Comparison of ENCODE assay signal across 15 cellular contexts in the genomic region with DNA sequence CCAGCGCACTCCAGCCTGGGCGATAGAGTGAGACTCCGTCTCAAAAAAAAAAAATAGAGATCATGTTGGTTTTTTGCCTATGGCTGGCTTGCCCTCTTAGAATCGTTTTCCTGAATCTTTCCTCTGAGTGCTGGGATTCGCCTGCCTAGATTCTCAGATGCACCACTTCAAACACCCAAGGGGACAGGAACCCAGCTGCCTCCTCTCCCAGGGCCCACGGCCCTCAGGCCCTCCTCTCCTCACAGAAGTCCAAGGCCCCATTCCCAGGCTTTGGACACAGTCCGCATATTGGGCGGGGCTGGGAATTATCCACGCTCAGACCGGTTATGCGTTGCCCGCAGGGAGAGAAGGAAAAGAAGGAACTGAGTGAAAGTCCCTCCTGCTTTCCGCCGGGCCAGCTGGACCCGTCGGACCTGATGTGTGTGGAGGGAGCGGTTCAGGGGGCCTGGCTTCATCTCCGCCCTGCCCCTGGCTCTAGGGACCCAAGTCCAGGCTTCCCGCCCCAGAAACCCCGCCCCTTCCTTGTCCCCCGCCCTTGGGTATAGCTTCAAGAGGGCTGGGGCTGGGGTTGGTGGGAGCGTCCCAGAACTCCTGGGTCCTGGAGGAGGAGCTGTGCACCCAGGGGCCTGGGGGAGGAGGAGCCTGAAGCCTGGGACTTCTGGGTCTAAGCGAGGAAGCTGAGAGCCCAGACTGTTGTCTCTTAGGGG. TPM values are rescaled to one million over a fixed set of nuclear protein-coding genes. Genes with fewer than 3 reads are reported as not detected.
A peak's percentile ranks its signal among the peaks of the same experiment; 100 is the strongest.
DNase-seq lines count a peak whose midpoint lies in the region; ATAC-seq and TF ChIP-seq lines count a peak whose summit lies in the region.
"Had no signal": no experiment of that assay in that cellular context is flagged by ENCODE, and none has a peak within 500 bp of the region (broad histone marks: within the 10 kb centered on the region; RNA-seq: fewer than 3 reads in every experiment).

No MANE protein-coding gene starts in this region.

- TF ChIP-seq CTCF in Caco-2 (IDR thresholded peaks at IDR 0.05; ENCODE audit: insufficient read depth in 1 of 2, low read depth in 1 of 2, low read length in 1 of 2, severe bottlenecking in 1 of 2, unreplicated experiment in 1 of 2) (no peak), PC-9 (conservative IDR thresholded peaks at IDR 0.05) (no peak)

- peaks cover 26% of the 10 kb centered on the region for H3K36me3 Mint-ChIP-seq in Caco-2 (ENCODE audit: insufficient read depth, unreplicated experiment)
- H3K36me3 Mint-ChIP-seq in activated CD8-positive, alpha-beta memory T cell treated with anti-CD3 and anti-CD28 coated beads, Interleukin-2, amount 10 ng/mL, durations not matched to agents 7 days and 5 days, result no peaks in the 10 kb centered on the region

- H3K27ac Mint-ChIP-seq in Caco-2 (ENCODE audit: unreplicated experiment), result peak overlapping the region; percentile 80
- no peak overlapping the region for H3K27ac Mint-ChIP-seq in activated CD8-positive, alpha-beta memory T cell treated with anti-CD3 and anti-CD28 coated beads, Interleukin-2, amount 10 ng/mL, durations not matched to agents 7 days and 5 days

- peaks cover 7% of the 10 kb centered on the region for H3K9me3 Mint-ChIP-seq in Caco-2 (ENCODE audit: unreplicated experiment)
- no peaks in the 10 kb centered on the region for H3K9me3 Mint-ChIP-seq in activated CD8-positive, alpha-beta memory T cell treated with anti-CD3 and anti-CD28 coated beads, Interleukin-2, amount 10 ng/mL, durations not matched to agents 7 days and 5 days (ENCODE audit: low read depth)

- peak; percentile 79 to 92 for DNase-seq in Caco-2
- DNase-seq in PC-9, result peak in 1 of 2 experiments; percentile 16
- DNase-seq in iPS-NIHi11 (ENCODE audit: low spot score), result peak; percentile 40
- no peak for DNase-seq in activated CD8-positive, alpha-beta memory T cell treated with anti-CD3 and anti-CD28 coated beads, Interleukin-2, amount 10 ng/mL, durations not matched to agents 7 days and 5 days
- no peak for DNase-seq in NCI-H1436 treated with DMSO at 0.1 percent for 48 hours (lab: John Stamatoyannopoulos, UW)
- DNase-seq: activated CD4-positive, alpha-beta T cell treated with anti-CD3 and anti-CD28 coated beads, Interleukin-2, amount 50 U/mL, for 48 hours; activated gamma-delta T cell treated with Interleukin-2 at 50 U/mL for 16 hours; caudate nucleus; KG1; NCI-H2081 treated with DMSO at 0.1 percent for 48 hours; stimulated activated CD4-positive, alpha-beta T cell treated with anti-CD3 and anti-CD28 coated beads, Interleukin-12 subunit alpha, Interleukin-12 subunit beta, amount 100 ng/mL, for 4 hours; T-helper 2 cell had no signal

- peaks cover 32% of the 10 kb centered on the region for H3K4me1 Mint-ChIP-seq in Caco-2 (ENCODE audit: low read depth, unreplicated experiment)
- H3K4me1 Mint-ChIP-seq in activated CD8-positive, alpha-beta memory T cell treated with anti-CD3 and anti-CD28 coated beads, Interleukin-2, amount 10 ng/mL, durations not matched to agents 7 days and 5 days, result peaks cover 17% of the 10 kb centered on the region

- H3K4me3 ChIP-seq in Caco-2 (ENCODE audit: low read depth, low read length) (peak overlapping the region; percentile 24), PC-9 (0 out of 2 replicates have a peak overlapping the region, but pooled peaks have one; percentile 27)

- H3K9me3 ChIP-seq in Caco-2 (no peaks in the 10 kb centered on the region), PC-9 (ENCODE audit: insufficient read depth, low read depth) (no peaks in the 10 kb centered on the region)

- CTCF ChIA-PET in Caco-2 (lab: Charles Lee) (interaction anchor here (0.6 to 1.5 kb wide), 7 partner anchors 11 to 791 kb away, joined by 3 to 13 read pairs (median 8); partner anchors contain the start of gene LIN7B), PC-9 (lab: Charles Lee) (interaction anchor here (0.6 to 1.4 kb wide), 3 partner anchors 97 to 266 kb away, joined by 4 to 6 read pairs (median 4); partner anchors contain the start of genes GYS1 and RUVBL2)
- CTCF ChIA-PET in activated CD8-positive, alpha-beta memory T cell treated with anti-CD3 and anti-CD28 coated beads, Interleukin-2, amount 10 ng/mL, durations not matched to agents 7 days and 5 days (lab: Charles Lee), result interaction anchor here (1.8 kb wide), 1 partner anchor 11 kb away, joined by 9 read pairs; the partner anchor contains the start of gene LIN7B

- intact Hi-C loops in Caco-2 (cut with micrococcal nuclease; ENCODE audit: unreplicated experiment) (no loop called here), PC-9 (cut with micrococcal nuclease; ENCODE audit: unreplicated experiment) (no loop called here)

- H3K9me2 ChIP-seq in PC-9 (ENCODE audit: insufficient read depth), result no peaks in the 10 kb centered on the region

- no peaks in the 10 kb centered on the region for H3K79me2 ChIP-seq in PC-9 (ENCODE audit: low read depth)

- H3K4me1 ChIP-seq in Caco-2 (peaks cover 17% of the 10 kb centered on the region), PC-9 (replicated peaks; ENCODE audit: insufficient read depth) (peaks cover 18% of the 10 kb centered on the region)

- 0 out of 2 replicates have a peak overlapping the region, but pooled peaks have one; percentile 20 for H2AFZ ChIP-seq in PC-9

- peak overlapping the region; percentile 59 for H3K4me2 ChIP-seq in PC-9

- no peaks in the 10 kb centered on the region for H3K27me3 ChIP-seq in Caco-2 (replicated peaks; ENCODE audit: control insufficient read depth, insufficient read depth, low read length)
- H3K27me3 ChIP-seq in PC-9 (ENCODE audit: insufficient read depth, low read depth), result peaks cover 7% of the 10 kb centered on the region

- H3K27me3 Mint-ChIP-seq in Caco-2 (ENCODE audit: insufficient read depth, unreplicated experiment), result peaks cover 4% of the 10 kb centered on the region
- H3K27me3 Mint-ChIP-seq in activated CD8-positive, alpha-beta memory T cell treated with anti-CD3 and anti-CD28 coated beads, Interleukin-2, amount 10 ng/mL, durations not matched to agents 7 days and 5 days, result peaks cover 20% of the 10 kb centered on the region

- no peak overlapping the region for H3K27ac ChIP-seq in PC-9

- peaks cover 2% of the 10 kb centered on the region; the same call in 1 of the 2 replicates for H3K36me3 ChIP-seq in Caco-2 (ENCODE audit: control insufficient read depth, insufficient read depth, low read length)
- no peaks in the 10 kb centered on the region for H3K36me3 ChIP-seq in PC-9 (ENCODE audit: low read depth)

- H3F3A ChIP-seq in PC-9 (ENCODE audit: insufficient read depth, low read depth), result peaks cover 21% of the 10 kb centered on the region; the same call in 1 of the 2 replicates

- BruUV-seq in Caco-2 (replicated peaks; lab: Mats Ljungman, UMichigan) (no TSS peak), PC-9 (replicated peaks; lab: Mats Ljungman, UMichigan) (no TSS peak)

- ATAC-seq in HG02798 (IDR thresholded peaks at IDR 0.05; ENCODE audit: poor library complexity, unreplicated experiment), result no peak
- no peak for ATAC-seq in activated CD8-positive, alpha-beta memory T cell treated with anti-CD3 and anti-CD28 coated beads, Interleukin-2, amount 10 ng/mL, durations not matched to agents 7 days and 5 days

- H3K4me3 Mint-ChIP-seq in Caco-2 (ENCODE audit: unreplicated experiment), result peak overlapping the region; percentile 71
- no peak overlapping the region for H3K4me3 Mint-ChIP-seq in activated CD8-positive, alpha-beta memory T cell treated with anti-CD3 and anti-CD28 coated beads, Interleukin-2, amount 10 ng/mL, durations not matched to agents 7 days and 5 days

- peaks cover 3% of the 10 kb centered on the region; the same call in 1 of the 2 replicates for H4K20me1 ChIP-seq in PC-9 (ENCODE audit: insufficient read depth)

- POLR2A ChIA-PET in Caco-2 (lab: Charles Lee) (interaction anchor here (0.5 to 0.7 kb wide), 5 partner anchors 9 to 737 kb away, joined by 3 to 4 read pairs (median 3); partner anchors contain the start of gene LIN7B), PC-9 (lab: Charles Lee; ENCODE audit: unreplicated experiment) (interaction anchor here (0.6 kb wide), 1 partner anchor 40 kb away, joined by 4 read pairs; no protein-coding TSS in a partner anchor)

RNA-seq across cellular contexts. Expression of gene PPFIA3, which starts 5.8 kb away (rescaled TPM):
- total RNA-seq in Caco-2 (2022) (11.8 and 12.7 TPM in 2 replicates), PC-9 (2021) (8.3 and 10.1 TPM in 2 replicates)
- 1 to 10 TPM; 1.7 to 3.6 TPM for total RNA-seq in activated CD8-positive, alpha-beta memory T cell treated with anti-CD3 and anti-CD28 coated beads, Interleukin-2, amount 10 ng/mL, durations not matched to agents 7 days and 5 days

RNA-seq across cellular contexts. Expression of gene C19orf73, which starts 6.2 kb away (rescaled TPM):
- total RNA-seq in Caco-2 (2022), result 1.7 and 2.1 TPM in 2 replicates
- total RNA-seq in PC-9 (2021), result 1.5 and 3.0 TPM in 2 replicates
- 1 to 10 TPM; 1.6 to 1.8 TPM for total RNA-seq in activated CD8-positive, alpha-beta memory T cell treated with anti-CD3 and anti-CD28 coated beads, Interleukin-2, amount 10 ng/mL, durations not matched to agents 7 days and 5 days
- total RNA-seq: urinary bladder had no signal

RNA-seq across cellular contexts. Expression of gene LIN7B, which starts 11.0 kb away (rescaled TPM):
- total RNA-seq in Caco-2 (2022) (11.8 and 12.7 TPM in 2 replicates), PC-9 (2021) (6.5 and 7.0 TPM in 2 replicates)
- 1 to 10 TPM; 3.3 to 5.7 TPM for total RNA-seq in activated CD8-positive, alpha-beta memory T cell treated with anti-CD3 and anti-CD28 coated beads, Interleukin-2, amount 10 ng/mL, durations not matched to agents 7 days and 5 days

RNA-seq across cellular contexts. Expression of gene HRC, which starts 30.0 kb away (rescaled TPM):
- total RNA-seq in Caco-2 (2022) (not detected in 2 replicates), PC-9 (2021) (0.50 TPM in 1 of 2 replicates, not detected in the other)
- total RNA-seq in activated CD8-positive, alpha-beta memory T cell treated with anti-CD3 and anti-CD28 coated beads, Interleukin-2, amount 10 ng/mL, durations not matched to agents 7 days and 5 days, result not detected
- total RNA-seq: OCI-LY7 had no signal

RNA-seq across cellular contexts. Expression of gene TRPM4, which starts 32.4 kb away (rescaled TPM):
- total RNA-seq in Caco-2 (2022) (27.8 and 31.4 TPM in 2 replicates), PC-9 (2021) (43.8 and 62.3 TPM in 2 replicates)
- total RNA-seq in activated CD8-positive, alpha-beta memory T cell treated with anti-CD3 and anti-CD28 coated beads, Interleukin-2, amount 10 ng/mL, durations not matched to agents 7 days and 5 days, result under 1 TPM in 1 of 2 experiments, not detected in 1; 0.14 TPM

Comparison
In these comparisons a context has a peak if more than half of its experiments do, and no peak if none do; other contexts are left out.
1. DNase-seq: peak in Caco-2 (2 of 2) and iPS-NIHi11 (single experiment); none in activated CD8-positive, alpha-beta memory T cell treated with anti-CD3 and anti-CD28 coated beads, Interleukin-2, amount 10 ng/mL, durations not matched to agents 7 days and 5 days (single experiment) and NCI-H1436 treated with DMSO at 0.1 percent for 48 hours (single experiment).